In genomic region chr12:6604254-6605029, GRCh38 we compare ENCODE assay signal across 10 cellular contexts. TPM values are rescaled to one million over a fixed set of nuclear protein-coding genes. Genes with fewer than 3 reads are reported as not detected.
DNase-seq lines count a peak whose midpoint lies in the region; ATAC-seq and TF ChIP-seq lines count a peak whose summit lies in the region.
"Had no signal": no experiment of that assay in that cellular context is flagged by ENCODE, and none has a peak within 500 bp of the region (broad histone marks: within the 10 kb centered on the region; RNA-seq: fewer than 3 reads in every experiment).

No MANE protein-coding gene starts in this region.

- 50 to 68% (median 60%) methylated on average over 6 of the region's 6 CpGs for WGBS in heart left ventricle, 4 donors
- WGBS in liver = 59% methylated on average over 6 of the region's 6 CpGs

- intact Hi-C loops in heart left ventricle (cut with DNase I) (loop anchor here in 4 of 10 donors (5.0 kb wide), 2 partner anchors 37 to 42 kb away; partner anchors contain the start of gene NOP2 (in 3 of the 4)), left ventricle myocardium superior (cut with micrococcal nuclease) (no loop called here), ascending aorta (cut with DNase I) (loop anchor here (5.0 kb wide), 2 partner anchors 223 to 248 kb away; partner anchors contain the start of genes CDCA3, P3H3 and USP5), head of caudate nucleus (cut with DNase I) (loop anchor here (5.0 kb wide), 1 partner anchor 37 kb away; the partner anchor contains the start of gene NOP2)

- H3K9me3 Mint-ChIP-seq in type B pancreatic cell = no peaks in the 10 kb centered on the region

- no peak for TF ChIP-seq POLR2A in heart left ventricle (IDR thresholded peaks at IDR 0.05)

- peak overlapping the region in 1 of 2 donors; percentile 19 for H3K9ac ChIP-seq in liver (ENCODE audit: low read depth in 1 of 2, low read length in 2 of 2)

- H3K4me3 Mint-ChIP-seq in type B pancreatic cell = no peak overlapping the region

- peak overlapping the region in 11 of 12 donors; percentile 2 to 100 (median 95) for H3K4me3 ChIP-seq in heart left ventricle
- peak overlapping the region; percentile 58 to 95 for H3K4me3 ChIP-seq in ascending aorta
- peak overlapping the region; percentile 16 to 31 (median 16) for H3K4me3 ChIP-seq in liver (ENCODE audit: low read depth in 1 of 3, low read length in 3 of 3)

- TF ChIP-seq RAD21 in liver (IDR thresholded peaks at IDR 0.05) = no peak

- H3K27ac Mint-ChIP-seq in type B pancreatic cell = peak overlapping the region; percentile 81

- no peaks in the 10 kb centered on the region for H3K27me3 ChIP-seq in heart left ventricle
- H3K27me3 ChIP-seq in ascending aorta = no peaks in the 10 kb centered on the region
- no peaks in the 10 kb centered on the region for H3K27me3 ChIP-seq in liver (ENCODE audit: control insufficient read depth in 4 of 4, insufficient read depth in 4 of 4, low read length in 3 of 4)

- no peak for ATAC-seq in heart left ventricle
- ATAC-seq in left ventricle myocardium superior = no peak

- peak overlapping the region in 11 of 12 donors; percentile 4 to 100 (median 99) for H3K27ac ChIP-seq in heart left ventricle
- H3K27ac ChIP-seq in ascending aorta = peak overlapping the region; percentile 96 to 99
- peak overlapping the region; percentile 11 to 29 for H3K27ac ChIP-seq in liver (ENCODE audit: low read depth in 1 of 2, low read length in 2 of 2)

- peaks cover 16% of the 10 kb centered on the region for H3K4me1 Mint-ChIP-seq in type B pancreatic cell (ENCODE audit: unreplicated experiment)

- TF ChIP-seq CTCF in heart left ventricle (IDR thresholded peaks at IDR 0.05) = no peak
- TF ChIP-seq CTCF in ascending aorta (IDR thresholded peaks at IDR 0.05) = no peak
- TF ChIP-seq CTCF in liver (IDR thresholded peaks at IDR 0.05; ENCODE audit: low read depth, low read length, missing input control) = no peak
- no peak for TF ChIP-seq CTCF in type B pancreatic cell (conservative IDR thresholded peaks at IDR 0.05)

- DNase-seq in heart left ventricle (no peak), left ventricle myocardium superior (no peak), ascending aorta (ENCODE audit: low spot score in 2 of 2) (no peak), type B pancreatic cell (ENCODE audit: extremely low spot score, unreplicated experiment) (no peak), NCI-H2227 treated with DMSO at 0.1 percent for 48 hours (lab: John Stamatoyannopoulos, UW) (no peak), head of caudate nucleus (no peak), NCI-H1436 (lab: John Stamatoyannopoulos, UW) (no peak)
- DNase-seq: GF-D8 had no signal

- H3K4me1 ChIP-seq in heart left ventricle (peaks cover 9 to 48% (median 41%) of the 10 kb centered on the region in 12 donors), ascending aorta (peaks cover 23 to 36% of the 10 kb centered on the region in 2 donors), liver (ENCODE audit: control insufficient read depth in 4 of 4, insufficient read depth in 4 of 4, low read length in 3 of 4) (peaks cover 16 to 40% (median 36%) of the 10 kb centered on the region in 4 donors)

- peaks cover 0 to 50% (median 34%) of the 10 kb centered on the region in 9 donors for H3K36me3 ChIP-seq in heart left ventricle
- peaks cover 29 to 35% of the 10 kb centered on the region in 2 donors for H3K36me3 ChIP-seq in ascending aorta
- H3K36me3 ChIP-seq in liver (ENCODE audit: control insufficient read depth in 4 of 4, insufficient read depth in 3 of 4, low read depth in 1 of 4, low read length in 3 of 4) = peaks cover 13 to 30% (median 27%) of the 10 kb centered on the region in 4 donors

- H3K27me3 Mint-ChIP-seq in type B pancreatic cell = no peaks in the 10 kb centered on the region

- H3K36me3 Mint-ChIP-seq in type B pancreatic cell = peaks cover 56% of the 10 kb centered on the region

- H3K9me3 ChIP-seq in heart left ventricle (peaks cover 0 to 8% (median 0%) of the 10 kb centered on the region in 12 donors), ascending aorta (no peaks in the 10 kb centered on the region), liver (ENCODE audit: control insufficient read depth in 4 of 4, low read length in 3 of 4) (no peaks in the 10 kb centered on the region)

TF ChIP-seq in liver, 16 proteins besides CTCF, POLR2A, EP300 and RAD21:
- TF ChIP-seq REST (IDR thresholded peaks at IDR 0.05) (no peak), FOXA2 (IDR thresholded peaks at IDR 0.05) (no peak), FOXA1 (IDR thresholded peaks at IDR 0.05) (no peak), JUND (IDR thresholded peaks at IDR 0.05) (peak; percentile 99), RXRA (IDR thresholded peaks at IDR 0.05) (peak; percentile 17 to 63), HNF4A (conservative IDR thresholded peaks at IDR 0.05) (peak; percentile 46 to 48), YY1 (IDR thresholded peaks at IDR 0.05) (no peak), ATF3 (IDR thresholded peaks at IDR 0.05) (peak; percentile 90), SP1 (IDR thresholded peaks at IDR 0.05) (peak; percentile 43), EGR1 (IDR thresholded peaks at IDR 0.05; ENCODE audit: low read depth in 2 of 2) (peak; percentile 55 to 71), TAF1 (conservative IDR thresholded peaks at IDR 0.05) (no peak), GABPA (IDR thresholded peaks at IDR 0.05 in 1 of 2, conservative IDR thresholded peaks at IDR 0.05 in 1 of 2) (no peak), HNF4G (IDR thresholded peaks at IDR 0.05) (no peak)
TF ChIP-seq in liver: peak in this region for 6.

RNA-seq across cellular contexts. Expression of gene CHD4, which starts 2.7 kb away (rescaled TPM):
- total RNA-seq in heart left ventricle = 100 to 1,000 TPM; 131 to 237 (median 160) TPM
- polyA plus RNA-seq in heart left ventricle = 100 to 1,000 TPM; 144 to 189 TPM
- total RNA-seq in left ventricle myocardium superior = 159 TPM
- total RNA-seq in ascending aorta = 185 TPM
- 100 to 1,000 TPM; 101 TPM for total RNA-seq in liver
- 10 to 100 TPM; 53.6 to 53.8 TPM for polyA plus RNA-seq in liver
- total RNA-seq in type B pancreatic cell (ENCODE audit: low replicate concordance) = 270 and 289 TPM in 2 replicates

RNA-seq across cellular contexts. Expression of gene LPAR5, which starts 31.3 kb away (rescaled TPM):
- total RNA-seq in heart left ventricle = 10 to 100 TPM in 1 of 9 donors, 1 to 10 TPM in 8; 3.7 to 11.7 (median 4.8) TPM
- 1 to 10 TPM; 3.5 to 4.7 TPM for polyA plus RNA-seq in heart left ventricle
- total RNA-seq in left ventricle myocardium superior = 8.6 TPM
- total RNA-seq in ascending aorta = 0.21 TPM
- total RNA-seq in liver = 1 to 10 TPM in 1 of 2 donors, under 1 TPM in 1; 0.84 to 2.0 TPM
- polyA plus RNA-seq in liver = 1 to 10 TPM in 1 of 2 donors, under 1 TPM in 1; 0.58 to 1.3 TPM
- 2.7 and 19.9 TPM in 2 replicates for total RNA-seq in type B pancreatic cell (ENCODE audit: low replicate concordance)
- total RNA-seq: M059J had no signal

RNA-seq across cellular contexts. Expression of gene NOP2, which starts 36.4 kb away (rescaled TPM):
- total RNA-seq in heart left ventricle = 10 to 100 TPM; 12.9 to 23.8 (median 16.5) TPM
- 10 to 100 TPM; 15.4 to 30.1 TPM for polyA plus RNA-seq in heart left ventricle
- total RNA-seq in left ventricle myocardium superior = 16.1 TPM
- total RNA-seq in ascending aorta = 77.4 TPM
- total RNA-seq in liver = 10 to 100 TPM in 1 of 2 donors, 1 to 10 TPM in 1; 4.8 to 22.3 TPM
- 10 to 100 TPM; 12.5 to 15.6 TPM for polyA plus RNA-seq in liver
- 60.9 and 106 TPM in 2 replicates for total RNA-seq in type B pancreatic cell (ENCODE audit: low replicate concordance)

RNA-seq across cellular contexts. Expression of gene ACRBP, which starts 42.8 kb away (rescaled TPM):
- total RNA-seq in heart left ventricle = 1 to 10 TPM in 4 of 9 donors, under 1 TPM in 4, not detected in 1; 0.32 to 7.2 (median 0.99) TPM
- under 1 TPM; 0.34 to 0.60 TPM for polyA plus RNA-seq in heart left ventricle
- 2.2 TPM for total RNA-seq in left ventricle myocardium superior
- 10.6 TPM for total RNA-seq in ascending aorta
- total RNA-seq in liver = 1 to 10 TPM in 1 of 2 donors, under 1 TPM in 1; 0.50 to 1.5 TPM
- under 1 TPM; 0.39 to 0.80 TPM for polyA plus RNA-seq in liver
- 3.9 and 7.1 TPM in 2 replicates for total RNA-seq in type B pancreatic cell (ENCODE audit: low replicate concordance)
- total RNA-seq: M059J had no signal

RNA-seq across cellular contexts. Expression of gene IFFO1, which starts 48.6 kb away (rescaled TPM):
- total RNA-seq in heart left ventricle (10 to 100 TPM; 13.2 to 27.5 (median 15.0) TPM), left ventricle myocardium superior (14.9 TPM), ascending aorta (35.0 TPM), liver (1 to 10 TPM; 4.8 to 5.9 TPM), type B pancreatic cell (ENCODE audit: low replicate concordance) (9.1 and 17.5 TPM in 2 replicates)
- polyA plus RNA-seq in heart left ventricle (10 to 100 TPM; 10.3 to 15.4 TPM), liver (1 to 10 TPM; 5.9 to 7.6 TPM)

Comparison
In these comparisons a context has a peak if more than half of its experiments do, and no peak if none do; other contexts are left out.
1. H3K27ac ChIP-seq: peak in every context shown above with its lines; median percentile 99 in heart left ventricle; 98 in ascending aorta; 20 in liver.
2. H3K4me3 ChIP-seq: peak in every context shown above with its lines; median percentile 95 in heart left ventricle; 76 in ascending aorta; 16 in liver.